12 cellular contexts compared by ENCODE assay signal in genomic region chr12:113464852-113465719, GRCh38. TPM values are rescaled to one million over a fixed set of nuclear protein-coding genes. Genes with fewer than 3 reads are reported as not detected.
DNase-seq lines count a peak whose midpoint lies in the region; ATAC-seq and TF ChIP-seq lines count a peak whose summit lies in the region.
"Had no signal": no experiment of that assay in that cellular context is flagged by ENCODE, and none has a peak within 500 bp of the region (broad histone marks: within the 10 kb centered on the region; RNA-seq: fewer than 3 reads in every experiment).

No MANE protein-coding gene starts in this region.

- ATAC-seq in heart right ventricle (no peak), Right ventricle myocardium inferior (no peak), T-cell (replicated peaks in 1 of 4) (no peak), GM21447 (IDR thresholded peaks at IDR 0.05; ENCODE audit: unreplicated experiment) (no peak)

- peak overlapping the region; percentile 3 to 73 (median 17) for H3K4me3 Mint-ChIP-seq in T-cell

- H3K4me1 ChIP-seq in heart right ventricle (peaks cover 17 to 54% (median 46%) of the 10 kb centered on the region in 9 donors), iPS-18a (ENCODE audit: control insufficient read depth, low read depth, low read length) (peaks cover 35% of the 10 kb centered on the region), stomach smooth muscle (ENCODE audit: control insufficient read depth, insufficient read depth, low read length) (peaks cover 43% of the 10 kb centered on the region), tibial artery (peaks cover 0 to 63% (median 52%) of the 10 kb centered on the region in 4 donors)

- CTCF ChIA-PET in T-cell (lab: Charles Lee): no interaction called here

- H3K27me3 Mint-ChIP-seq in T-cell: peaks cover 40 to 74% of the 10 kb centered on the region in 2 donors

- H3K36me3 ChIP-seq in heart right ventricle (no peaks in the 10 kb centered on the region), iPS-18a (ENCODE audit: control insufficient read depth, low read depth, low read length) (no peaks in the 10 kb centered on the region), stomach smooth muscle (ENCODE audit: control insufficient read depth in 2 of 2, insufficient read depth in 2 of 2, low read length in 2 of 2) (no peaks in the 10 kb centered on the region), tibial artery (no peaks in the 10 kb centered on the region)

- peak overlapping the region in 8 of 10 donors; percentile 12 to 38 (median 27) for H3K4me3 ChIP-seq in heart right ventricle
- H3K4me3 ChIP-seq in iPS-18a (ENCODE audit: low read length): peak overlapping the region; percentile 40
- peak overlapping the region; percentile 35 to 57 for H3K4me3 ChIP-seq in stomach smooth muscle (ENCODE audit: low read length in 2 of 2)
- peak overlapping the region in 1 of 2 donors; percentile 41 for H3K4me3 ChIP-seq in tibial artery
- H3K4me3 ChIP-seq: SK-N-MC had no signal

- POLR2A ChIA-PET in T-cell (lab: Charles Lee): no interaction called here

- H3K27me3 ChIP-seq in heart right ventricle (peaks cover 58 to 100% (median 97%) of the 10 kb centered on the region in 7 donors), iPS-18a (ENCODE audit: control insufficient read depth, insufficient read depth, low read length) (peaks cover 98% of the 10 kb centered on the region), stomach smooth muscle (ENCODE audit: control insufficient read depth in 1 of 2, insufficient read depth in 2 of 2, low read length in 2 of 2) (peaks cover 71 to 85% of the 10 kb centered on the region in 2 donors), tibial artery (peaks cover 10 to 96% of the 10 kb centered on the region in 2 donors)

- H3K36me3 Mint-ChIP-seq in T-cell: no peaks in the 10 kb centered on the region

- 2% methylated on average over 64 of the region's 64 CpGs for WGBS in heart right ventricle, 2 donors

- peaks cover 18 to 38% (median 32%) of the 10 kb centered on the region in 3 donors for H3K4me1 Mint-ChIP-seq in T-cell

- H3K9me3 ChIP-seq in heart right ventricle: no peaks in the 10 kb centered on the region
- H3K9me3 ChIP-seq in iPS-18a (ENCODE audit: control insufficient read depth, low read depth, low read length): no peaks in the 10 kb centered on the region
- H3K9me3 ChIP-seq in stomach smooth muscle (ENCODE audit: control insufficient read depth in 2 of 2, low read length in 2 of 2): peaks cover 0 to 2% of the 10 kb centered on the region in 2 donors
- H3K9me3 ChIP-seq in tibial artery: no peaks in the 10 kb centered on the region

- H3K27ac ChIP-seq in heart right ventricle (no peak overlapping the region), iPS-18a (ENCODE audit: low read length) (no peak overlapping the region), stomach smooth muscle (ENCODE audit: low read length) (no peak overlapping the region), tibial artery (no peak overlapping the region)
- H3K27ac ChIP-seq: SK-N-MC had no signal

- no peak for TF ChIP-seq CTCF in heart right ventricle (IDR thresholded peaks at IDR 0.05)
- TF ChIP-seq CTCF in tibial artery (IDR thresholded peaks at IDR 0.05): no peak

- no peaks in the 10 kb centered on the region for H3K9me3 Mint-ChIP-seq in T-cell

- no peak overlapping the region for H3K27ac Mint-ChIP-seq in T-cell

- no peak overlapping the region for H3K9ac ChIP-seq in iPS-18a (ENCODE audit: low read length)
- H3K9ac ChIP-seq in stomach smooth muscle (ENCODE audit: low read length in 2 of 2): no peak overlapping the region

- DNase-seq in heart right ventricle (no peak), Right ventricle myocardium inferior (ENCODE audit: missing footprints) (no peak), T-cell (no peak), tibial artery (no peak), SW480 (ENCODE audit: low spot score) (no peak)
- DNase-seq: activated CD4-positive, alpha-beta T cell treated with anti-CD3 and anti-CD28 coated beads, Interleukin-2, amount 50 U/mL, for 4 hours had no signal

- intact Hi-C loops in heart right ventricle (cut with DNase I) (loop anchor here in 5 of 10 donors (2.0 to 5.0 kb wide), 2 partner anchors 447 to 448 kb away; no protein-coding TSS in a partner anchor), Right ventricle myocardium inferior (cut with DNase I) (no loop called here), tibial artery (cut with DNase I; ENCODE audit: low total_unique reads) (loop anchor here (5.0 kb wide), 1 partner anchor 447 kb away; no protein-coding TSS in a partner anchor)

RNA-seq across cellular contexts. Expression of gene LHX5, which starts 6.6 kb away (rescaled TPM):
- not detected for total RNA-seq in heart right ventricle
- polyA plus RNA-seq in heart right ventricle: not detected
- total RNA-seq in Right ventricle myocardium inferior: not detected
- not detected for total RNA-seq in T-cell
- total RNA-seq: liver, skeletal muscle tissue had no signal
- polyA plus RNA-seq: liver had no signal

RNA-seq across cellular contexts. Expression of gene SDSL, which starts 42.9 kb away (rescaled TPM):
- total RNA-seq in heart right ventricle (10 to 100 TPM in 7 of 10 donors, 1 to 10 TPM in 3; 4.0 to 23.4 (median 15.3) TPM), Right ventricle myocardium inferior (8.5 TPM), T-cell (1 to 10 TPM in 1 of 5 donors, under 1 TPM in 3, not detected in 1; 0.19 to 2.3 (median 0.44) TPM)
- 1 to 10 TPM; 2.0 to 3.3 TPM for polyA plus RNA-seq in heart right ventricle
